ENCODE assay signal across 1 cellular context in genomic region chr11:63888170-63889086, GRCh38.
TF ChIP-seq lines count a peak whose summit lies in the region.

No MANE protein-coding gene starts in this region.

TF ChIP-seq in HepG2, 621 proteins besides CTCF, POLR2A, EP300 and RAD21 (continued from another document and continues in another):
- TF ChIP-seq ZNF20 (CRISPR knock-in tag; IDR thresholded peaks at IDR 0.05): no peak
- TF ChIP-seq STAT5B (CRISPR knock-in tag; IDR thresholded peaks at IDR 0.05): no peak
- TF ChIP-seq ZNF160 (CRISPR knock-in tag; IDR thresholded peaks at IDR 0.05): 0 out of 2 replicates have a peak, but pooled peaks have one; percentile 39
- TF ChIP-seq POLR2G (IDR thresholded peaks at IDR 0.05; ENCODE audit: low read depth, low read length): peak; percentile 81
- TF ChIP-seq ZSCAN22 (CRISPR knock-in tag; IDR thresholded peaks at IDR 0.05): no peak
- no peak for TF ChIP-seq FLYWCH1 (CRISPR knock-in tag; IDR thresholded peaks at IDR 0.05)
- peak; percentile 62 for TF ChIP-seq AGO2 (optimal IDR thresholded peaks at IDR 0.05; ENCODE audit: low read depth, low read length)
- TF ChIP-seq KLF6 (CRISPR knock-in tag; IDR thresholded peaks at IDR 0.05): 0 out of 2 replicates have a peak, but pooled peaks have one; percentile 32
- TF ChIP-seq ZNF124 (CRISPR knock-in tag; IDR thresholded peaks at IDR 0.05): no peak
- no peak for TF ChIP-seq ARNTL (CRISPR knock-in tag; IDR thresholded peaks at IDR 0.05)
- no peak for TF ChIP-seq ZNF468 (CRISPR knock-in tag; IDR thresholded peaks at IDR 0.05)
- TF ChIP-seq MXI1 (IDR thresholded peaks at IDR 0.05; ENCODE audit: borderline replicate concordance, low read depth, low read length): peak; percentile 76; the same call in 1 of the 3 replicates
- peak; percentile 86; the same call in 1 of the 2 replicates for TF ChIP-seq RNF2 (conservative IDR thresholded peaks at IDR 0.05; ENCODE audit: low read depth)
- peak; percentile 44 for TF ChIP-seq PHF20 (CRISPR knock-in tag; IDR thresholded peaks at IDR 0.05)
- TF ChIP-seq ZBTB43 (CRISPR knock-in tag; conservative IDR thresholded peaks at IDR 0.05): no peak
- TF ChIP-seq, protein P1, sequence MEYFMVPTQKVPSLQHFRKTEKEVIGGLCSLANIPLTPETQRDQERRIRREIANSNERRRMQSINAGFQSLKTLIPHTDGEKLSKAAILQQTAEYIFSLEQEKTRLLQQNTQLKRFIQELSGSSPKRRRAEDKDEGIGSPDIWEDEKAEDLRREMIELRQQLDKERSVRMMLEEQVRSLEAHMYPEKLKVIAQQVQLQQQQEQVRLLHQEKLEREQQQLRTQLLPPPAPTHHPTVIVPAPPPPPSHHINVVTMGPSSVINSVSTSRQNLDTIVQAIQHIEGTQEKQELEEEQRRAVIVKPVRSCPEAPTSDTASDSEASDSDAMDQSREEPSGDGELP (IDR thresholded peaks at IDR 0.05; ENCODE audit: borderline replicate concordance, low read depth): peak; percentile 93; the same call in 1 of the 2 replicates
- TF ChIP-seq MNT (IDR thresholded peaks at IDR 0.05): peak; percentile 33
- no peak for TF ChIP-seq TOE1 (CRISPR knock-in tag; IDR thresholded peaks at IDR 0.05)
- TF ChIP-seq NFKBIZ (CRISPR knock-in tag; IDR thresholded peaks at IDR 0.05): 0 out of 2 replicates have a peak, but pooled peaks have one; percentile 49
- 0 out of 2 replicates have a peak, but pooled peaks have one; percentile 62 for TF ChIP-seq ZNF839 (CRISPR knock-in tag; IDR thresholded peaks at IDR 0.05; ENCODE audit: borderline replicate concordance)
- TF ChIP-seq HOXD1 (CRISPR knock-in tag; IDR thresholded peaks at IDR 0.05): no peak
- TF ChIP-seq, protein P2, sequence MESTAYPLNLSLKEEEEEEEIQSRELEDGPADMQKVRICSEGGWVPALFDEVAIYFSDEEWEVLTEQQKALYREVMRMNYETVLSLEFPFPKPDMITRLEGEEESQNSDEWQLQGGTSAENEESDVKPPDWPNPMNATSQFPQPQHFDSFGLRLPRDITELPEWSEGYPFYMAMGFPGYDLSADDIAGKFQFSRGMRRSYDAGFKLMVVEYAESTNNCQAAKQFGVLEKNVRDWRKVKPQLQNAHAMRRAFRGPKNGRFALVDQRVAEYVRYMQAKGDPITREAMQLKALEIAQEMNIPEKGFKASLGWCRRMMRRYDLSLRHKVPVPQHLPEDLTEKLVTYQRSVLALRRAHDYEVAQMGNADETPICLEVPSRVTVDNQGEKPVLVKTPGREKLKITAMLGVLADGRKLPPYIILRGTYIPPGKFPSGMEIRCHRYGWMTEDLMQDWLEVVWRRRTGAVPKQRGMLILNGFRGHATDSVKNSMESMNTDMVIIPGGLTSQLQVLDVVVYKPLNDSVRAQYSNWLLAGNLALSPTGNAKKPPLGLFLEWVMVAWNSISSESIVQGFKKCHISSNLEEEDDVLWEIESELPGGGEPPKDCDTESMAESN (CRISPR knock-in tag; conservative IDR thresholded peaks at IDR 0.05): 0 out of 2 replicates have a peak, but pooled peaks have one; percentile 31
- TF ChIP-seq CC2D1A (CRISPR knock-in tag; IDR thresholded peaks at IDR 0.05): no peak
- TF ChIP-seq ZBTB38 (CRISPR knock-in tag; IDR thresholded peaks at IDR 0.05): peak; percentile 39; the same call in 1 of the 2 replicates
- 0 out of 2 replicates have a peak, but pooled peaks have one; percentile 53 for TF ChIP-seq MAF1 (CRISPR knock-in tag; IDR thresholded peaks at IDR 0.05; ENCODE audit: borderline replicate concordance)
- TF ChIP-seq ASH2L (IDR thresholded peaks at IDR 0.05; ENCODE audit: insufficient read length, low read depth, low read length): peak; percentile 81
- TF ChIP-seq ZNF331 (CRISPR knock-in tag; IDR thresholded peaks at IDR 0.05): no peak
- TF ChIP-seq, protein P3, sequence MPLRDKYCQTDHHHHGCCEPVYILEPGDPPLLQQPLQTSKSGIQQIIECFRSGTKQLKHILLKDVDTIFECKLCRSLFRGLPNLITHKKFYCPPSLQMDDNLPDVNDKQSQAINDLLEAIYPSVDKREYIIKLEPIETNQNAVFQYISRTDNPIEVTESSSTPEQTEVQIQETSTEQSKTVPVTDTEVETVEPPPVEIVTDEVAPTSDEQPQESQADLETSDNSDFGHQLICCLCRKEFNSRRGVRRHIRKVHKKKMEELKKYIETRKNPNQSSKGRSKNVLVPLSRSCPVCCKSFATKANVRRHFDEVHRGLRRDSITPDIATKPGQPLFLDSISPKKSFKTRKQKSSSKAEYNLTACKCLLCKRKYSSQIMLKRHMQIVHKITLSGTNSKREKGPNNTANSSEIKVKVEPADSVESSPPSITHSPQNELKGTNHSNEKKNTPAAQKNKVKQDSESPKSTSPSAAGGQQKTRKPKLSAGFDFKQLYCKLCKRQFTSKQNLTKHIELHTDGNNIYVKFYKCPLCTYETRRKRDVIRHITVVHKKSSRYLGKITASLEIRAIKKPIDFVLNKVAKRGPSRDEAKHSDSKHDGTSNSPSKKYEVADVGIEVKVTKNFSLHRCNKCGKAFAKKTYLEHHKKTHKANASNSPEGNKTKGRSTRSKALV (CRISPR knock-in tag; IDR thresholded peaks at IDR 0.05): no peak
- TF ChIP-seq HES4 (CRISPR knock-in tag; IDR thresholded peaks at IDR 0.05; ENCODE audit: borderline replicate concordance): 0 out of 2 replicates have a peak, but pooled peaks have one; percentile 18
- TF ChIP-seq ZNF350 (CRISPR knock-in tag; IDR thresholded peaks at IDR 0.05; ENCODE audit: borderline replicate concordance, low read depth): peak; percentile 64; the same call in 1 of the 2 replicates
- TF ChIP-seq ZNF788 (CRISPR knock-in tag; IDR thresholded peaks at IDR 0.05; ENCODE audit: borderline replicate concordance): peak; percentile 82; the same call in 1 of the 2 replicates
- peak; percentile 65; the same call in 1 of the 2 replicates for TF ChIP-seq ZFP41 (CRISPR knock-in tag; IDR thresholded peaks at IDR 0.05; ENCODE audit: borderline replicate concordance)
- peak; percentile 83; the same call in 1 of the 2 replicates for TF ChIP-seq ZNF232 (CRISPR knock-in tag; IDR thresholded peaks at IDR 0.05; ENCODE audit: borderline replicate concordance)
- TF ChIP-seq AKNA (CRISPR knock-in tag; IDR thresholded peaks at IDR 0.05; ENCODE audit: borderline replicate concordance): no peak
- TF ChIP-seq NFYC (CRISPR knock-in tag; IDR thresholded peaks at IDR 0.05): peak; percentile 17; the same call in 1 of the 2 replicates
- no peak; the same call in 1 of the 2 replicates for TF ChIP-seq ZSCAN21 (CRISPR knock-in tag; IDR thresholded peaks at IDR 0.05; ENCODE audit: borderline replicate concordance)
- TF ChIP-seq SP2 (CRISPR knock-in tag; IDR thresholded peaks at IDR 0.05): peak; percentile 66
- peak; percentile 67; the same call in 1 of the 2 replicates for TF ChIP-seq MIER3 (CRISPR knock-in tag; IDR thresholded peaks at IDR 0.05; ENCODE audit: borderline replicate concordance)
- peak; percentile 53 for TF ChIP-seq SKI (IDR thresholded peaks at IDR 0.05; ENCODE audit: partially characterized antibody)
- TF ChIP-seq, protein P4, sequence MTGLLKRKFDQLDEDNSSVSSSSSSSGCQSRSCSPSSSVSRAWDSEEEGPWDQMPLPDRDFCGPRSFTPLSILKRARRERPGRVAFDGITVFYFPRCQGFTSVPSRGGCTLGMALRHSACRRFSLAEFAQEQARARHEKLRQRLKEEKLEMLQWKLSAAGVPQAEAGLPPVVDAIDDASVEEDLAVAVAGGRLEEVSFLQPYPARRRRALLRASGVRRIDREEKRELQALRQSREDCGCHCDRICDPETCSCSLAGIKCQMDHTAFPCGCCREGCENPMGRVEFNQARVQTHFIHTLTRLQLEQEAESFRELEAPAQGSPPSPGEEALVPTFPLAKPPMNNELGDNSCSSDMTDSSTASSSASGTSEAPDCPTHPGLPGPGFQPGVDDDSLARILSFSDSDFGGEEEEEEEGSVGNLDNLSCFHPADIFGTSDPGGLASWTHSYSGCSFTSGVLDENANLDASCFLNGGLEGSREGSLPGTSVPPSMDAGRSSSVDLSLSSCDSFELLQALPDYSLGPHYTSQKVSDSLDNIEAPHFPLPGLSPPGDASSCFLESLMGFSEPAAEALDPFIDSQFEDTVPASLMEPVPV (CRISPR knock-in tag; IDR thresholded peaks at IDR 0.05): no peak; the same call in 1 of the 2 replicates
- TF ChIP-seq HIC2 (CRISPR knock-in tag; IDR thresholded peaks at IDR 0.05; ENCODE audit: low read depth): 0 out of 2 replicates have a peak, but pooled peaks have one; percentile 17
- TF ChIP-seq TGIF2 (CRISPR knock-in tag; IDR thresholded peaks at IDR 0.05): 0 out of 2 replicates have a peak, but pooled peaks have one; percentile 67
- TF ChIP-seq ZNF737 (CRISPR knock-in tag; IDR thresholded peaks at IDR 0.05; ENCODE audit: borderline replicate concordance): no peak
- no peak for TF ChIP-seq HDAC6 (IDR thresholded peaks at IDR 0.05; ENCODE audit: low read depth, low read length)
- TF ChIP-seq SIX4 (CRISPR knock-in tag; IDR thresholded peaks at IDR 0.05): no peak
- no peak for TF ChIP-seq ZNF841 (CRISPR knock-in tag; IDR thresholded peaks at IDR 0.05; ENCODE audit: borderline replicate concordance)
- TF ChIP-seq ZNF430 (CRISPR knock-in tag; IDR thresholded peaks at IDR 0.05): peak; percentile 76; the same call in 1 of the 2 replicates
- TF ChIP-seq ZNF34 (CRISPR knock-in tag; IDR thresholded peaks at IDR 0.05; ENCODE audit: borderline replicate concordance): no peak
- peak; percentile 93 for TF ChIP-seq PCBP1 (IDR thresholded peaks at IDR 0.05; ENCODE audit: borderline replicate concordance, low read depth, low read length)
- TF ChIP-seq ZNF766 (CRISPR knock-in tag; IDR thresholded peaks at IDR 0.05; ENCODE audit: borderline replicate concordance): 0 out of 2 replicates have a peak, but pooled peaks have one; percentile 49
- TF ChIP-seq CEBPB (IDR thresholded peaks at IDR 0.05; ENCODE audit: borderline replicate concordance, low read depth, low read length): peak; percentile 85; the same call in 1 of the 2 replicates
- no peak for TF ChIP-seq PRMT3 (CRISPR knock-in tag; IDR thresholded peaks at IDR 0.05; ENCODE audit: borderline replicate concordance, low read depth)
